ENCODE assay signal across 1 cellular context in genomic region chr11:86108890-86109638, GRCh38.
TF ChIP-seq lines count a peak whose summit lies in the region.

No MANE protein-coding gene starts in this region.

TF ChIP-seq in H1, 55 proteins besides CTCF, POLR2A, EP300 and RAD21:
- TF ChIP-seq BCL11A (IDR thresholded peaks at IDR 0.05; ENCODE audit: low read depth in 2 of 2, low read length in 2 of 2) (no peak), YY1 (IDR thresholded peaks at IDR 0.05; ENCODE audit: low read depth, low read length) (no peak), KDM5A (IDR thresholded peaks at IDR 0.05; ENCODE audit: low read length) (no peak), CREB1 (IDR thresholded peaks at IDR 0.05) (no peak)
